8 cellular contexts compared by ENCODE assay signal in the genomic region with DNA sequence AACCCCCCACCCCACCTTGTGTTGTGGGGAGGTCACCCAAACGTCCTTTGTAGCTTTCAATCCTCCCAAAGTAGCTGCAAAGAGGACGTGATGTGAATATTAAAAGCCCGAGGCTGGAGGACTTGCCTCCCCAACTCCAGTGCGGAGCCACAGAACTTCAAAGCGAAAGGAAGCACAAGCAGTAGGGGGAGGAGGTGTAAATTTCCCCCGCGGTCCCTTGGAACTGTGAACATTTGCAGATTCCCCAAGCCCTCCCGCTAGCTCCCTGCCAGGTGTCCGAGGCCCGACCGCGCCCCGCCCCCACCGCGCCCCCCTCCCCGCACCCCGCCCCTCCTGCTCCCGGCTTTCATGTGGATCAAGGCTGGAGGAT. TPM values are rescaled to one million over a fixed set of nuclear protein-coding genes. Genes with fewer than 3 reads are reported as not detected.
DNase-seq lines count a peak whose midpoint lies in the region; ATAC-seq and TF ChIP-seq lines count a peak whose summit lies in the region.

No MANE protein-coding gene starts in this region.

- in situ Hi-C loops in brain microvascular endothelial cell (cut with HindIII; ENCODE audit: low pct_ligation_motif_present, low sequenced_read_pairs): no loop called here
- in situ Hi-C loops in transverse colon (cut with MboI; ENCODE audit: low pct_ligation_motif_present in 1 of 4, low pct_unique_long_range_greater_than_20kb in 1 of 4, low sequenced_read_pairs in 3 of 4): no loop called here

- H3K4me1 ChIP-seq in lower lobe of right lung: peaks cover 14% of the 10 kb centered on the region
- H3K4me1 ChIP-seq in transverse colon: peaks cover 0 to 30% (median 17%) of the 10 kb centered on the region in 4 donors

- no peak overlapping the region for H3K27ac Mint-ChIP-seq in activated naive CD4-positive, alpha-beta T cell treated with anti-CD3 and anti-CD28 coated beads for 36 hours

- TF ChIP-seq POLR2A in transverse colon (IDR thresholded peaks at IDR 0.05): no peak

- H3K27ac ChIP-seq in brain microvascular endothelial cell (no peak overlapping the region), lower lobe of right lung (no peak overlapping the region), transverse colon (peak overlapping the region in 3 of 4 donors; percentile 22 to 62 (median 31))

- H3K4me1 Mint-ChIP-seq in activated naive CD4-positive, alpha-beta T cell treated with anti-CD3 and anti-CD28 coated beads for 36 hours (ENCODE audit: low read depth): peaks cover 10% of the 10 kb centered on the region

- H3K27me3 Mint-ChIP-seq in activated naive CD4-positive, alpha-beta T cell treated with anti-CD3 and anti-CD28 coated beads for 36 hours (ENCODE audit: low read depth): peaks cover 11% of the 10 kb centered on the region

- CTCF ChIA-PET in activated naive CD4-positive, alpha-beta T cell treated with anti-CD3 and anti-CD28 coated beads for 36 hours (lab: Charles Lee): interaction anchor here (0.7 to 2.0 kb wide), 5 partner anchors 10 to 50 kb away, joined by 3 to 8 read pairs (median 4); no protein-coding TSS in a partner anchor

- WGBS in transverse colon (ENCODE audit: low coverage in 1 of 2), 2 donors: 6% methylated on average over 18 of the region's 18 CpGs; no CpG with 5 or more reads in 1 of the 2 donors

- no peaks in the 10 kb centered on the region for H3K36me3 ChIP-seq in brain microvascular endothelial cell (replicated peaks)
- H3K36me3 ChIP-seq in lower lobe of right lung: no peaks in the 10 kb centered on the region
- no peaks in the 10 kb centered on the region for H3K36me3 ChIP-seq in transverse colon

- peak overlapping the region; percentile 72 for H3K4me3 Mint-ChIP-seq in activated naive CD4-positive, alpha-beta T cell treated with anti-CD3 and anti-CD28 coated beads for 36 hours

- H3K9me3 ChIP-seq in lower lobe of right lung (no peaks in the 10 kb centered on the region), transverse colon (no peaks in the 10 kb centered on the region)

- peak; percentile 15 for DNase-seq in activated naive CD4-positive, alpha-beta T cell treated with anti-CD3 and anti-CD28 coated beads for 36 hours
- DNase-seq in activated naive CD4-positive, alpha-beta T cell treated with Interleukin-2 at 50 U/mL for 16 hours: no peak
- DNase-seq in brain microvascular endothelial cell (no peak), lower lobe of right lung (no peak), transverse colon (no peak), NCI-H2196 treated with DMSO at 0.1 percent for 48 hours (lab: John Stamatoyannopoulos, UW; ENCODE audit: unreplicated experiment) (no peak)
- DNase-seq in stimulated activated CD8-positive, alpha-beta memory T cell treated with anti-CD3 and anti-CD28 coated beads, Interleukin-4, amount 100 ng/mL, for 48 hours: no peak

- no peak for TF ChIP-seq EP300 in transverse colon (IDR thresholded peaks at IDR 0.05; ENCODE audit: low read depth)

- intact Hi-C loops in activated naive CD4-positive, alpha-beta T cell treated with anti-CD3 and anti-CD28 coated beads for 36 hours (cut with micrococcal nuclease): loop anchor here (5.0 kb wide), 1 partner anchor 185 kb away; a partner anchor contains a TSS
- intact Hi-C loops in lower lobe of right lung (cut with DNase I): no loop called here
- intact Hi-C loops in transverse colon (cut with DNase I; ENCODE audit: low total_unique reads): no loop called here

- peak in 1 of 2 donors; percentile 31 for ATAC-seq in lower lobe of right lung
- no peak for ATAC-seq in GM21825 (IDR thresholded peaks at IDR 0.05; ENCODE audit: unreplicated experiment)

- H3K27me3 ChIP-seq in brain microvascular endothelial cell (replicated peaks) (no peaks in the 10 kb centered on the region), lower lobe of right lung (ENCODE audit: low read depth) (peaks cover 6% of the 10 kb centered on the region), transverse colon (no peaks in the 10 kb centered on the region)

- H3K36me3 Mint-ChIP-seq in activated naive CD4-positive, alpha-beta T cell treated with anti-CD3 and anti-CD28 coated beads for 36 hours (ENCODE audit: low read depth): no peaks in the 10 kb centered on the region

- H3K4me3 ChIP-seq in brain microvascular endothelial cell (ENCODE audit: low read depth, low read length): peak overlapping the region; percentile 47
- peak overlapping the region; percentile 46 for H3K4me3 ChIP-seq in lower lobe of right lung
- peak overlapping the region; percentile 4 to 49 (median 22) for H3K4me3 ChIP-seq in transverse colon

- no peak for TF ChIP-seq CTCF in brain microvascular endothelial cell (IDR thresholded peaks at IDR 0.05; ENCODE audit: low read depth, low read length, missing control alignments)
- no peak for TF ChIP-seq CTCF in lower lobe of right lung (IDR thresholded peaks at IDR 0.05)
- TF ChIP-seq CTCF in transverse colon (IDR thresholded peaks at IDR 0.05): no peak

- no peaks in the 10 kb centered on the region for H3K9me3 Mint-ChIP-seq in activated naive CD4-positive, alpha-beta T cell treated with anti-CD3 and anti-CD28 coated beads for 36 hours

RNA-seq across cellular contexts. Expression of a gene that starts 41.5 kb away (rescaled TPM):
- not detected for total RNA-seq in activated naive CD4-positive, alpha-beta T cell treated with anti-CD3 and anti-CD28 coated beads for 36 hours
- total RNA-seq in lower lobe of right lung (not detected), transverse colon (not detected)

Comparison
In these comparisons a context has a peak if more than half of its experiments do, and no peak if none do; other contexts are left out.
1. H3K27ac ChIP-seq: peak in transverse colon (3 of 4); none in brain microvascular endothelial cell (single experiment) and lower lobe of right lung (single experiment).
2. Peak in every context shown above with its lines, with median percentiles within 50 percentile points of each other: H3K4me3 ChIP-seq.